ENCODE assay signal across 25 cellular contexts in genomic region chr1:38730511-38731397, GRCh38.
DNase-seq lines count a peak whose midpoint lies in the region; TF ChIP-seq lines count a peak whose summit lies in the region.
"Had no signal": no experiment of that assay in that cellular context is flagged by ENCODE, and none has a peak within 500 bp of the region (broad histone marks: within the 10 kb centered on the region; RNA-seq: fewer than 3 reads in every experiment).

No MANE protein-coding gene starts in this region.

- H3K27me3 ChIP-seq in prostate gland (replicated peaks; ENCODE audit: insufficient read depth) (no peaks in the 10 kb centered on the region), H7 (ENCODE audit: control insufficient read depth, insufficient read depth, low read length) (peaks cover 8% of the 10 kb centered on the region; the same call in 1 of the 2 replicates)
- H3K27me3 ChIP-seq: ovary, sigmoid colon had no signal

- 40% methylated on average over 6 of the region's 6 CpGs for WGBS in prostate gland

- intact Hi-C loops in prostate gland (cut with DNase I), result no loop called here

- TF ChIP-seq POLR2A in prostate gland (IDR thresholded peaks at IDR 0.05), result no peak

- TF ChIP-seq CTCF in prostate gland (IDR thresholded peaks at IDR 0.05), result no peak

- H3K27ac ChIP-seq in epithelial cell of prostate (peak overlapping the region; percentile 43), prostate gland (no peak overlapping the region)
- H3K27ac ChIP-seq: adrenal gland, dorsolateral prefrontal cortex, ovary, PC-9, sigmoid colon had no signal

- no peaks in the 10 kb centered on the region for H3K9me3 ChIP-seq in prostate gland
- H3K9me3 ChIP-seq: adrenal gland, ovary, sigmoid colon had no signal

- H3K36me3 ChIP-seq in prostate gland, result no peaks in the 10 kb centered on the region
- H3K36me3 ChIP-seq in H7 (replicated peaks; ENCODE audit: control insufficient read depth, insufficient read depth, low read length), result no peaks in the 10 kb centered on the region
- H3K36me3 ChIP-seq: adrenal gland, ovary, sigmoid colon had no signal

- DNase-seq in H4 (ENCODE audit: low spot score) (peak; percentile 75), RKO (ENCODE audit: low spot score) (peak; percentile 29), epithelial cell of prostate (ENCODE audit: low read depth, low spot score) (peak; percentile 95), prostate gland (ENCODE audit: low spot score) (peak; percentile 28), H7 (no peak), NCI-H2196 (lab: John Stamatoyannopoulos, UW; ENCODE audit: unreplicated experiment) (no peak), T-helper 2 cell (no peak)
- DNase-seq: activated CD4-positive, alpha-beta memory T cell treated with anti-CD3 and anti-CD28 coated beads, Interleukin-2, amount 10 ng/mL, durations not matched to agents 7 days and 5 days; activated CD4-positive, CD25-positive, alpha-beta regulatory T cell; activated gamma-delta T cell treated with Interleukin-2 at 50 U/mL for 16 hours; activated T-cell treated with anti-CD3 and anti-CD28 coated beads for 4 hours; adrenal gland; CD4-positive, CD25-positive, alpha-beta regulatory T cell; DMS153; dorsolateral prefrontal cortex; erythroblast; glutamatergic neuron; NCI-H146; NCI-H2171 treated with DMSO at 0.1 percent for 48 hours; NCI-H82; ovary; PC-9; sigmoid colon; T-helper 9 cell had no signal

- H3K4me1 ChIP-seq in prostate gland (replicated peaks), result no peaks in the 10 kb centered on the region
- H3K4me1 ChIP-seq: adrenal gland had no signal

- H3K4me3 ChIP-seq in prostate gland (no peak overlapping the region), H7 (ENCODE audit: insufficient read depth, low read depth, low read length) (no peak overlapping the region)
- H3K4me3 ChIP-seq: adrenal gland, dorsolateral prefrontal cortex, GM12878, ovary, PC-9, sigmoid colon had no signal

Comparison
In these comparisons a context has a peak if more than half of its experiments do, and no peak if none do; other contexts are left out.
1. DNase-seq: peak in H4 (single experiment), RKO (single experiment), epithelial cell of prostate (single experiment) and prostate gland (single experiment); none in H7 (single experiment), NCI-H2196 (single experiment) and T-helper 2 cell (0 of 5).